In the genomic region with DNA sequence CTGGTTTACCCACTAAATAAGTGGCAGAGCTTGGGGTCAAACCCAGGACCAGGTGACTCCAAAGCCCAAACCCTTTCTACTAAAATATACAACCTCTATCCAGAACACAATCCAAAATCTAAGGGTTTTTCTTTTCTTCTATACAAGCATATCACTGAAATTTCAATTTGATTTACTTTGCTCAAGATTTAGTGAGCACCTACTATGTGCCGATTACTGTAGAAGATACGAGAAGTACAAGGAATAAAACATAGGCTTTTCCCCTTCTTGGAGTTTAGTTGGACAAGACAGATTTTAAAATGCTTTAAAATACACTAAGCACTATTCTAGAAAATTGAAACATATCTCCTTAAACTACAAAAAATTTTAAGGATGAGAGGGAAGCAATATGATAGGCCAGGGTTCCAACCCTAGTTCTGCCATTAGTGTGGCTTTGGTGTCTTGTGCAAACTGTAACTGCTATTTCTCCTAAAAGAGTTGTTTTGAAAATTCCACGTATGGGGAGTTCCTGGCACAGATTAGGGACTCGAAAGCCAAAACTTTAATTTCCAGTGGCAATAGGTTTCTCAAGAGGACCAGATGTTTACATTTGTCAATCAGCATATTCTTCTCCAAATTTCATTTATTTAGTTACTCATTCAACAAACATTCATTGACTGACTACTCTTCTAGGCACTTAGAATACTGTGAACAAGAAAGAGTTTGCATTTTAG, we compare ENCODE assay signal across 1 cellular context.
TF ChIP-seq lines count a peak whose summit lies in the region.

No MANE protein-coding gene starts in this region.

TF ChIP-seq in HepG2, 621 proteins besides CTCF, POLR2A, EP300 and RAD21:
- no peak for TF ChIP-seq JDP2 (CRISPR knock-in tag; IDR thresholded peaks at IDR 0.05; ENCODE audit: borderline replicate concordance)
- peak; percentile 93 for TF ChIP-seq ZNF3 (CRISPR knock-in tag; IDR thresholded peaks at IDR 0.05)
- TF ChIP-seq ZKSCAN1 (IDR thresholded peaks at IDR 0.05; ENCODE audit: low read length): peak; percentile 81
- no peak for TF ChIP-seq ELF1 (CRISPR knock-in tag; IDR thresholded peaks at IDR 0.05)
